Comparison of ENCODE assay signal across 9 cellular contexts in genomic region chr20:35055445-35056276, GRCh38. TPM values are rescaled to one million over a fixed set of nuclear protein-coding genes. Genes with fewer than 3 reads are reported as not detected.
DNase-seq lines count a peak whose midpoint lies in the region; ATAC-seq and TF ChIP-seq lines count a peak whose summit lies in the region.
"Had no signal": no experiment of that assay in that cellular context is flagged by ENCODE, and none has a peak within 500 bp of the region (broad histone marks: within the 10 kb centered on the region; RNA-seq: fewer than 3 reads in every experiment).

No MANE protein-coding gene starts in this region.

- H3K4me2 ChIP-seq in OCI-LY3 (ENCODE audit: low read length): peak overlapping the region; percentile 88

- H3K9ac ChIP-seq in OCI-LY3 (ENCODE audit: low read length): peak overlapping the region; percentile 65

- peaks cover 51% of the 10 kb centered on the region for H3K79me2 ChIP-seq in OCI-LY3 (ENCODE audit: low read length)

- H3K9me3 ChIP-seq in OCI-LY3 (ENCODE audit: insufficient read depth, low read length): no peaks in the 10 kb centered on the region

- TF ChIP-seq CTCF in GM06990 (IDR thresholded peaks at IDR 0.05; ENCODE audit: insufficient read depth, low read length, poor library complexity, severe bottlenecking) (no peak), OCI-LY3 (IDR thresholded peaks at IDR 0.05; ENCODE audit: low read depth, low read length) (no peak)

- DNase-seq in A172 (ENCODE audit: low spot score): peak; percentile 19
- DNase-seq in GM06990 (ENCODE audit: extremely low read depth, insufficient read length): peak; percentile 13
- peak; percentile 74 for DNase-seq in dedifferentiated amniotic fluid mesenchymal stem cell (ENCODE audit: extremely low spot score)
- no peak for DNase-seq in midbrain (lab: John Stamatoyannopoulos, UW)
- DNase-seq in ureter (ENCODE audit: low spot score): no peak
- no peak for DNase-seq in NCI-H2171 (lab: John Stamatoyannopoulos, UW)

- no peak for ATAC-seq in GM21515 (IDR thresholded peaks at IDR 0.05; ENCODE audit: unreplicated experiment)

- no peak overlapping the region; the same call in 1 of the 2 replicates for H3K4me3 ChIP-seq in GM06990 (replicated peaks; ENCODE audit: low read depth, low read length)
- peak overlapping the region; percentile 66 for H3K4me3 ChIP-seq in OCI-LY3 (ENCODE audit: low read length)

- peaks cover 32% of the 10 kb centered on the region for H3K4me1 ChIP-seq in OCI-LY3 (ENCODE audit: low read length)

- H3K27me3 ChIP-seq in GM06990 (replicated peaks; ENCODE audit: control insufficient read depth, insufficient read depth, low read length): no peaks in the 10 kb centered on the region
- no peaks in the 10 kb centered on the region for H3K27me3 ChIP-seq in OCI-LY3 (ENCODE audit: low read depth, low read length)

- peak overlapping the region; percentile 96 for H3K27ac ChIP-seq in OCI-LY3 (ENCODE audit: low read length)
- H3K27ac ChIP-seq: HL-60 had no signal

- H4K20me1 ChIP-seq in OCI-LY3 (ENCODE audit: insufficient read depth, low read length): no peaks in the 10 kb centered on the region

- peaks cover 2% of the 10 kb centered on the region; the same call in 1 of the 2 replicates for H3K36me3 ChIP-seq in GM06990 (ENCODE audit: control insufficient read depth, insufficient read depth, low read length)
- H3K36me3 ChIP-seq in OCI-LY3 (replicated peaks; ENCODE audit: low read depth, low read length): peaks cover 19% of the 10 kb centered on the region

- H2AFZ ChIP-seq in OCI-LY3 (ENCODE audit: low read depth, low read length): 0 out of 2 replicates have a peak overlapping the region, but pooled peaks have one; percentile 10

RNA-seq across cellular contexts. Expression of gene TRPC4AP, which starts 36.9 kb away (rescaled TPM):
- 48.6 and 51.8 TPM in 2 replicates for total RNA-seq in A172 (2014; rRNA removed; shearing (Covaris generic))
- total RNA-seq in ureter: 57.5 TPM

Comparison
In these comparisons a context has a peak if more than half of its experiments do, and no peak if none do; other contexts are left out.
1. DNase-seq: peak in A172 (single experiment), GM06990 (single experiment) and dedifferentiated amniotic fluid mesenchymal stem cell (single experiment); none in midbrain (single experiment), ureter (single experiment) and NCI-H2171 (single experiment).